Comparison of ENCODE assay signal across 23 cellular contexts in genomic region chrX:28229217-28229616, GRCh38.
"Had no signal": no experiment of that assay in that cellular context is flagged by ENCODE, and none has a peak within 500 bp of the region (broad histone marks: within the 10 kb centered on the region; RNA-seq: fewer than 3 reads in every experiment).

No MANE protein-coding gene starts in this region.

- H3K9me3 ChIP-seq: esophagus muscularis mucosa, gastrocnemius medialis, heart right ventricle, left lung, lower lobe of right lung, mucosa of descending colon had no signal

- H3K4me3 ChIP-seq: coronary artery, dorsolateral prefrontal cortex, esophagus muscularis mucosa, gastrocnemius medialis, heart right ventricle, left lung, lower lobe of right lung, mucosa of descending colon had no signal

- H3K36me3 ChIP-seq: esophagus muscularis mucosa, gastrocnemius medialis, heart right ventricle, left lung, lower lobe of right lung had no signal

- FAIRE-seq: endothelial cell of umbilical vein, islet of Langerhans, keratinocyte had no signal

- H3K4me1 ChIP-seq: esophagus muscularis mucosa, foreskin keratinocyte, gastrocnemius medialis, heart right ventricle, left lung, lower lobe of right lung had no signal

- H3K27ac ChIP-seq: coronary artery, dorsolateral prefrontal cortex, esophagus muscularis mucosa, foreskin keratinocyte, gastrocnemius medialis, heart right ventricle, left lung, lower lobe of right lung had no signal

- DNase-seq: dermis blood vessel endothelial cell; dorsolateral prefrontal cortex; effector CD4-positive, alpha-beta T cell; effector memory CD4-positive, alpha-beta T cell; foreskin keratinocyte; gastrocnemius medialis; glutamatergic neuron; head of caudate nucleus; heart right ventricle; hippocampal formation; left cardiac atrium; left lung; left ventricle myocardium superior; lower lobe of right lung; mesenchymal stem cell; mucosa of descending colon; naive B cell; naive thymus-derived CD8-positive, alpha-beta T cell had no signal

- ATAC-seq: foreskin keratinocyte; gastrocnemius medialis; heart right ventricle; left cardiac atrium; left lung; left ventricle myocardium superior; lower lobe of right lung; mucosa of descending colon; naive thymus-derived CD8-positive, alpha-beta T cell had no signal
